ENCODE assay signal across 20 cellular contexts in the genomic region with DNA sequence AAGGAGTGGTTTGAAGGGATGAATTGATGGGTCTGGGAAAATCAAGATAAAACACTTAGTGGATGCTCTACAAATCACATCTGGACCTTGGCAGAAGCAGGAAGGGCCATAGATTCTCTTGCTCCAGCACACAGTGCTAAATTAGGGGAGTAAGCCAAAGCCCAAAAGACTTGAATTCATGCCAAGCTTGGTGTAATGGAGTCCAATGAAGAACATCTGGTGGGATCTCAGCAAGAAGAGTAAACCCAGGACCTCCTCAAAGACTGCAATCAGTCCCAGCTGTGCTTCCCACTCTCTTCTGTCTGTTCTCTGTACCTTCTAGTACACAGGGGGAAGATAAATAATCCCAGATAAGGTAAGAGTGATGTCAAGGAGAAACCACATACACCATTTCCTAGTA.
"Had no signal": no experiment of that assay in that cellular context is flagged by ENCODE, and none has a peak within 500 bp of the region (broad histone marks: within the 10 kb centered on the region; RNA-seq: fewer than 3 reads in every experiment).

No MANE protein-coding gene starts in this region.

- H3K4me1 Mint-ChIP-seq: memory B cell, mesothelial cell of epicardium, natural killer cell, neural progenitor cell had no signal

- H3K4me2 ChIP-seq: neural progenitor cell had no signal

- H3K36me3 ChIP-seq: lower lobe of right lung, neural progenitor cell, ovary, stomach had no signal

- H3K4me3 ChIP-seq: dorsolateral prefrontal cortex, lower lobe of right lung, neural progenitor cell, ovary, stomach had no signal

- H2AFZ ChIP-seq: neural progenitor cell had no signal

- DNase-seq: cortex of kidney; dorsolateral prefrontal cortex; effector CD8-positive, alpha-beta T cell; foreskin fibroblast; hippocampal formation; kidney glomerular epithelial cell; lower lobe of right lung; natural killer cell; nucleus accumbens; ovary; right cardiac atrium; small intestine; stimulated activated CD4-positive, alpha-beta T cell treated with anti-CD3 and anti-CD28 coated beads, Interleukin-12 subunit alpha, Interleukin-12 subunit beta, amount 100 ng/mL, for 4 hours; stimulated activated naive CD4-positive, alpha-beta T cell; stomach; substantia nigra had no signal

- H3K27me3 ChIP-seq: neural progenitor cell, ovary, stomach had no signal

- H3K4me3 Mint-ChIP-seq: memory B cell, mesothelial cell of epicardium, natural killer cell, neural progenitor cell, type B pancreatic cell had no signal

- H3K4me1 ChIP-seq: lower lobe of right lung, neural progenitor cell, stomach had no signal

- H3K36me3 Mint-ChIP-seq: memory B cell, mesothelial cell of epicardium, neural progenitor cell, type B pancreatic cell had no signal

- H3K27ac Mint-ChIP-seq: memory B cell, mesothelial cell of epicardium, natural killer cell, neural progenitor cell, type B pancreatic cell had no signal

- H3K9ac ChIP-seq: neural progenitor cell had no signal

- H3K27me3 Mint-ChIP-seq: memory B cell had no signal

- H3K27ac ChIP-seq: dorsolateral prefrontal cortex, lower lobe of right lung, neural progenitor cell, ovary, stomach had no signal

- H3K9me3 ChIP-seq: ovary had no signal
